6 cellular contexts compared by ENCODE assay signal in the genomic region with DNA sequence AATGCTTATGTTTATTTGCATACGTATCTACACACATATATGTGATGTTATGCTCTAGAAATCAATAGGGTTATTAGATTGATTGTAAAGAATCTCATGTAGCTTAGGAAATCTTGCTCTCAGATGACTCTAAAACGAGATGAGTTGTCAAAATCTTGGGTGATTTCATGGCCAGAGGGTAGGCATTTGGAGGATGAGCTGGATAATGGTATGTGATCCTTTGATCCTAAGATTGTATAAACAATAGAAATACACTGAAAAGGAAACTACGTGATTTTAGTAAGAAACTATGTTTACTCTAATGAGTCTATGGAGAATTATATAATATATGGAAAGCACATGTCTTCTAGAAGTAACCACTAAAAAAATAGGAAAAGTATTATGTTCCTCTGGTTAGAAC.
"Had no signal": no experiment of that assay in that cellular context is flagged by ENCODE, and none has a peak within 500 bp of the region (broad histone marks: within the 10 kb centered on the region; RNA-seq: fewer than 3 reads in every experiment).

No MANE protein-coding gene starts in this region.

- H3K4me3 ChIP-seq: K562 had no signal

- H3K27ac ChIP-seq: HL-60 had no signal

- ATAC-seq: HepG2, K562 had no signal

- DNase-seq: IMR-90, KBM-7, KG1 had no signal
